9 cellular contexts compared by ENCODE assay signal in the genomic region with DNA sequence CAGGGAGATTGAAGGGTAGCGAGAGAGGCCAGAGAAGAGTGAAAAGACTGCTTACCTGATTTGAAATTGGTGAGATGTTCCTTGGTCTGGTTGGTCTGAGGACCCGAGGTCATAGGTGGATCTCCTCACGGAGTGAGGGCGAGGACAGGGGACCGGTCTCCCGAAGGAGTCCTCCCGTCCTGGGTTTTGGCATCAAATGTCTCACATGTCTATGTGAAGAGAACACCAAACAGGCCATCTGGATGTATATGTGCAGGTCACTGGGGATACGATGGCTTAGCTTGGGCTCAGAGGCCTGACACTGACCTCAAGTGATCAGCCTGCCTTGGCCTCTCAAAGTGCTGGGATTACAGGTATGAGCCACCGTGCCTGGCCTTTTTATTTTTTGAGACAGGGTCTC. TPM values are rescaled to one million over a fixed set of nuclear protein-coding genes. Genes with fewer than 3 reads are reported as not detected.
DNase-seq lines count a peak whose midpoint lies in the region; ATAC-seq, FAIRE-seq and TF ChIP-seq lines count a peak whose summit lies in the region.
"Not testable (repeated sequence)": the region's sequence is repeated elsewhere in the genome, so short reads cannot be mapped to it uniquely, and the experiment has no call there.
"Had no signal": no experiment of that assay in that cellular context is flagged by ENCODE, and none has a peak within 500 bp of the region (broad histone marks: within the 10 kb centered on the region; RNA-seq: fewer than 3 reads in every experiment).

No MANE protein-coding gene starts in this region.

- H3K9me3 ChIP-seq in A549; Panc1 (ENCODE audit: control insufficient read depth, insufficient read depth, low read depth, low read length); upper lobe of left lung: not testable (repeated sequence)
- H3K9me3 ChIP-seq in HepG2 (ENCODE audit: low read length): peaks cover 14% of the 10 kb centered on the region
- H3K9me3 ChIP-seq in spleen: peaks cover 0 to 21% (median 18%) of the 10 kb centered on the region in 8 donors

- H3K9ac ChIP-seq in HepG2 (ENCODE audit: insufficient read depth, low read depth, low read length): not testable (repeated sequence)

- CTCF ChIA-PET in A549 (lab: Yijun Ruan, JAX): interaction anchor here (0.7 to 5.5 kb wide), 4 partner anchors 13 to 380 kb away, joined by 3 to 49 read pairs (median 4); partner anchors contain the start of gene TMC7
- CTCF ChIA-PET in Panc1 (lab: Charles Lee); HepG2 (lab: Yijun Ruan, JAX; ENCODE audit: low intra/inter-chr PET ratio, low total read pairs): not testable (repeated sequence)
- CTCF ChIA-PET in MCF 10A (lab: Yijun Ruan, JAX): interaction anchor here (2.8 kb wide), 1 partner anchor 13 kb away, joined by 24 read pairs; the partner anchor contains the start of gene TMC7

- not testable (repeated sequence) for H3K9me3 Mint-ChIP-seq in MCF 10A (ENCODE audit: unreplicated experiment)

- POLR2A ChIA-PET in A549 (lab: Yijun Ruan, JAX): interaction anchor here (0.7 to 1.8 kb wide), 2 partner anchors 13 to 725 kb away, joined by 3 to 15 read pairs; partner anchors contain the start of gene TMC7
- POLR2A ChIA-PET in Panc1 (lab: Charles Lee): interaction anchor here (0.9 kb wide), 1 partner anchor 71 kb away, joined by 3 read pairs; the partner anchor contains the start of gene COQ7
- POLR2A ChIA-PET in MCF 10A (lab: Yijun Ruan, JAX): interaction anchor here (1.4 to 2.6 kb wide), 3 partner anchors 11 to 71 kb away, joined by 4 to 26 read pairs (median 14); partner anchors contain the start of gene COQ7
- POLR2A ChIA-PET in HepG2 (lab: Yijun Ruan, JAX): not testable (repeated sequence)

- H3K27ac ChIP-seq in A549 (peak overlapping the region; percentile 87 to 89), Panc1 (ENCODE audit: low read length) (peak overlapping the region; percentile 83), epithelial cell of prostate (peak overlapping the region; percentile 96), upper lobe of left lung (peak overlapping the region in 3 of 4 donors; percentile 58 to 67 (median 66))
- H3K27ac ChIP-seq in HepG2 (ENCODE audit: extremely low read length, insufficient read depth, low read length); spleen: not testable (repeated sequence)

- not testable (repeated sequence) for TF ChIP-seq RAD21 in A549 (conservative IDR thresholded peaks at IDR 0.05 in 1 of 2, IDR thresholded peaks at IDR 0.05 in 1 of 2); HepG2 (CRISPR knock-in tag; IDR thresholded peaks at IDR 0.05)

- TF ChIP-seq EP300 in A549 (IDR thresholded peaks at IDR 0.05); HepG2 (IDR thresholded peaks at IDR 0.05; ENCODE audit: low read depth in 2 of 2, low read length in 2 of 2); HepG2 (CRISPR knock-in tag; IDR thresholded peaks at IDR 0.05; ENCODE audit: borderline replicate concordance); upper lobe of left lung (IDR thresholded peaks at IDR 0.05): not testable (repeated sequence)

- H3K4me1 ChIP-seq in A549 (peaks cover 65% of the 10 kb centered on the region), Panc1 (ENCODE audit: control insufficient read depth, insufficient read depth, low read length) (peaks cover 29% of the 10 kb centered on the region), HepG2 (ENCODE audit: insufficient read depth, low read length) (peaks cover 49% of the 10 kb centered on the region), upper lobe of left lung (peaks cover 0 to 38% (median 22%) of the 10 kb centered on the region in 4 donors)
- not testable (repeated sequence) for H3K4me1 ChIP-seq in spleen

- not testable (repeated sequence) for TF ChIP-seq POLR2A in A549 (IDR thresholded peaks at IDR 0.05; ENCODE audit: low read length); HepG2 (IDR thresholded peaks at IDR 0.05; ENCODE audit: insufficient read depth in 1 of 2, low read depth in 2 of 2, low read length in 2 of 2); spleen (IDR thresholded peaks at IDR 0.05); upper lobe of left lung (IDR thresholded peaks at IDR 0.05)

- not testable (repeated sequence) for H3K27me3 Mint-ChIP-seq in MCF 10A (ENCODE audit: insufficient read depth, unreplicated experiment)

- in situ Hi-C loops in Panc1 (cut with HindIII; ENCODE audit: low pct_unique_long_range_greater_than_20kb, low sequenced_read_pairs); HepG2 (cut with HindIII; ENCODE audit: extremely low pct_ligation_motif_present, low pct_unique_long_range_greater_than_20kb): not testable (repeated sequence)

- DNase-seq in A549 (ENCODE audit: low read depth in 1 of 2, low spot score in 1 of 2); Panc1 (ENCODE audit: low read depth, low spot score); MCF 10A (ENCODE audit: unreplicated experiment); epithelial cell of prostate (ENCODE audit: low read depth, low spot score); HepG2 (ENCODE audit: low spot score); upper lobe of left lung: not testable (repeated sequence)
- peak; percentile 28 for DNase-seq in spleen

- FAIRE-seq in A549 (lab: Jason Lieb, UNC); HepG2 (lab: Jason Lieb, UNC): not testable (repeated sequence)

- ATAC-seq in A549; HepG2; upper lobe of left lung (ENCODE audit: low FRiP score in 2 of 2): not testable (repeated sequence)
- ATAC-seq in Panc1: peak; percentile 35

- peaks cover 13% of the 10 kb centered on the region for H3K36me3 Mint-ChIP-seq in MCF 10A (ENCODE audit: insufficient read depth, unreplicated experiment)

- H2AFZ ChIP-seq in HepG2 (ENCODE audit: low read length): not testable (repeated sequence)

- H4K20me1 ChIP-seq in HepG2 (ENCODE audit: insufficient read depth, low read length): not testable (repeated sequence)

- 93% methylated on average over 9 of the region's 9 CpGs for WGBS in A549 (ENCODE audit: missing lambda C conversion rate)
- WGBS in HepG2 (ENCODE audit: low lambda C conversion rate): 94% methylated on average over 9 of the region's 9 CpGs
- 88 to 94% (median 92%) methylated on average over 9 of the region's 9 CpGs for WGBS in spleen, 5 donors
- WGBS in upper lobe of left lung, 2 donors: 88 to 95% methylated on average over 9 of the region's 9 CpGs

- not testable (repeated sequence) for TF ChIP-seq CTCF in A549 (IDR thresholded peaks at IDR 0.05); Panc1 (IDR thresholded peaks at IDR 0.05); MCF 10A (IDR thresholded peaks at IDR 0.05; ENCODE audit: unreplicated experiment); HepG2 (CRISPR knock-in tag; IDR thresholded peaks at IDR 0.05); spleen (IDR thresholded peaks at IDR 0.05 in 8 of 11, conservative IDR thresholded peaks at IDR 0.05 in 3 of 11); upper lobe of left lung (IDR thresholded peaks at IDR 0.05)

- not testable (repeated sequence) for H3K4me3 Mint-ChIP-seq in MCF 10A (ENCODE audit: unreplicated experiment)

- not testable (repeated sequence) for H3K36me3 ChIP-seq in Panc1 (ENCODE audit: control insufficient read depth, insufficient read depth, low read length); HepG2 (replicated peaks in 1 of 2; ENCODE audit: control insufficient read depth in 1 of 2, insufficient read depth in 2 of 2, low read length in 2 of 2); spleen; upper lobe of left lung

- H3K27ac Mint-ChIP-seq in MCF 10A (ENCODE audit: low read depth, unreplicated experiment): peak overlapping the region; percentile 88

- not testable (repeated sequence) for H3K4me3 ChIP-seq in A549; HepG2 (replicated peaks in 1 of 3; ENCODE audit: insufficient read depth in 1 of 3, low read depth in 2 of 3, low read length in 3 of 3); spleen; upper lobe of left lung
- H3K4me3 ChIP-seq in Panc1 (ENCODE audit: low read depth in 2 of 2, low read length in 2 of 2): peak overlapping the region in 1 of 2 experiments; percentile 47; a peak in 2 of 4 replicates

- BruUV-seq in Panc1 (replicated peaks; lab: Mats Ljungman, UMichigan); MCF 10A (replicated peaks; lab: Mats Ljungman, UMichigan); HepG2 (replicated peaks; lab: Mats Ljungman, UMichigan): not testable (repeated sequence)

- H3K79me2 ChIP-seq in HepG2 (ENCODE audit: insufficient read depth, low read length): not testable (repeated sequence)

- H3K4me2 ChIP-seq in A549: peak overlapping the region; percentile 77
- not testable (repeated sequence) for H3K4me2 ChIP-seq in HepG2 (ENCODE audit: low read depth, low read length)

- intact Hi-C loops in Panc1 (cut with micrococcal nuclease; ENCODE audit: unreplicated experiment); MCF 10A (cut with micrococcal nuclease); HepG2 (cut with micrococcal nuclease; ENCODE audit: unreplicated experiment); spleen (cut with DNase I; ENCODE audit: low total_unique reads): not testable (repeated sequence)

- not testable (repeated sequence) for H3K27me3 ChIP-seq in Panc1 (ENCODE audit: control insufficient read depth, insufficient read depth, low read length); HepG2 (ENCODE audit: control insufficient read depth in 1 of 2, insufficient read depth in 2 of 2, low read length in 2 of 2); spleen (replicated peaks in 1 of 7); upper lobe of left lung

- peaks cover 25% of the 10 kb centered on the region for H3K4me1 Mint-ChIP-seq in MCF 10A (ENCODE audit: insufficient read depth, unreplicated experiment)

RNA-seq across cellular contexts. Expression of gene TMC7, which starts 13.3 kb away (rescaled TPM):
- polyA plus RNA-seq in A549 (2011; rRNA removed): 9.4 and 15.0 TPM in 2 replicates
- polyA plus RNA-seq in A549 (2012; cell fraction: cytosol; rRNA removed): 2.9 and 4.3 TPM in 2 replicates
- 3.4 and 6.4 TPM in 2 replicates for polyA plus RNA-seq in A549 (2012; cell fraction: nucleus; rRNA removed)
- 5.4 to 7.5 TPM (median 7.0 TPM) in 3 replicates for polyA plus RNA-seq in A549 (2017; fragmentation: RNase III; extraction: RNeasy Plus Mini Kit Qiagen cat#74134 plus additional on column Dnase treatment)
- polyA minus RNA-seq in A549 (2011; rRNA and poly(A)+ RNA removed): 12.5 and 14.3 TPM in 2 replicates
- 5.1 TPM for total RNA-seq in Panc1 (2021; ENCODE audit: unreplicated experiment)
- polyA plus RNA-seq in Panc1 (2012; ENCODE audit: insufficient read length): 2.8 TPM
- 4.1 and 6.0 TPM in 2 replicates for total RNA-seq in MCF 10A (2022)
- total RNA-seq in HepG2 (2016; rRNA removed; fragmentation: Illumina TruSeq; extraction: Trizol): 1.2 TPM in 2 replicates
- total RNA-seq in HepG2 (2016; cell fraction: cytosol; rRNA removed; fragmentation: Illumina TruSeq; extraction: Trizol; ENCODE audit: low read depth): 0.20 and 0.62 TPM in 2 replicates
- total RNA-seq in HepG2 (2016; cell fraction: insoluble cytoplasmic fraction; rRNA removed; fragmentation: Illumina TruSeq; extraction: Trizol): 0.77 and 1.2 TPM in 2 replicates
- total RNA-seq in HepG2 (2016; cell fraction: membrane; rRNA removed; fragmentation: Illumina TruSeq; extraction: Trizol): 0.62 and 0.74 TPM in 2 replicates
- total RNA-seq in HepG2 (2016; cell fraction: nucleus; rRNA removed; fragmentation: Illumina TruSeq; extraction: Trizol): 1.6 and 2.1 TPM in 2 replicates
- polyA plus RNA-seq in HepG2 (2011; rRNA removed): 5.1 and 5.4 TPM in 2 replicates
- polyA plus RNA-seq in HepG2 (2011; cell fraction: cytosol; rRNA removed): 3.4 and 5.0 TPM in 2 replicates
- polyA plus RNA-seq in HepG2 (2011; cell fraction: nucleus; rRNA removed): 4.3 and 4.5 TPM in 2 replicates
- polyA plus RNA-seq in HepG2 (2012): 2.8 and 4.5 TPM in 2 replicates
- polyA plus RNA-seq in HepG2 (2016; cell fraction: cytosol; fragmentation: Illumina TruSeq; extraction: Trizol; ENCODE audit: low read depth): 0.16 and 0.23 TPM in 2 replicates
- 1.0 and 1.1 TPM in 2 replicates for polyA plus RNA-seq in HepG2 (2016; cell fraction: insoluble cytoplasmic fraction; fragmentation: Illumina TruSeq; extraction: Trizol; ENCODE audit: low read depth)
- polyA plus RNA-seq in HepG2 (2016; cell fraction: membrane; fragmentation: Illumina TruSeq; extraction: Trizol; ENCODE audit: low read depth): 0.37 and 0.55 TPM in 2 replicates
- 3.2 TPM in 2 replicates for polyA plus RNA-seq in HepG2 (2016; cell fraction: nucleus; fragmentation: Illumina TruSeq; extraction: Trizol; ENCODE audit: insufficient read depth, low read depth)
- polyA minus RNA-seq in HepG2 (2011; rRNA and poly(A)+ RNA removed; ENCODE audit: low replicate concordance): 4.8 and 9.6 TPM in 2 replicates
- polyA minus RNA-seq in HepG2 (2011; cell fraction: cytosol; rRNA and poly(A)+ RNA removed): 6.1 and 6.4 TPM in 2 replicates
- polyA minus RNA-seq in HepG2 (2011; cell fraction: nucleus; rRNA and poly(A)+ RNA removed): 7.6 and 10.7 TPM in 2 replicates
- total RNA-seq in spleen: under 1 TPM; 0.23 to 0.60 (median 0.37) TPM
- under 1 TPM; 0.15 to 0.38 (median 0.20) TPM for polyA plus RNA-seq in spleen
- total RNA-seq in upper lobe of left lung: 10 to 100 TPM in 1 of 6 donors, 1 to 10 TPM in 5; 4.5 to 11.5 (median 5.9) TPM
- total RNA-seq: CD4-positive, CD25-positive, alpha-beta regulatory T cell; CD8-positive, alpha-beta memory T cell had no signal
- polyA plus RNA-seq: CD8-positive, alpha-beta memory T cell had no signal
